ENCODE assay signal across 8 cellular contexts in genomic region chr15:43794269-43795037, GRCh38. TPM values are rescaled to one million over a fixed set of nuclear protein-coding genes. Genes with fewer than 3 reads are reported as not detected.
A peak's percentile ranks its signal among the peaks of the same experiment; 100 is the strongest.
DNase-seq lines count a peak whose midpoint lies in the region; ATAC-seq and TF ChIP-seq lines count a peak whose summit lies in the region.

No MANE protein-coding gene starts in this region.

- H3K27ac ChIP-seq in right atrium auricular region: peak overlapping the region; percentile 99

- DNase-seq in activated CD4-positive, alpha-beta T cell treated with anti-CD3 and anti-CD28 coated beads for 36 hours: no peak
- DNase-seq in activated CD4-positive, alpha-beta T cell treated with anti-CD3 and anti-CD28 coated beads for 1 hour: no peak
- DNase-seq in activated CD4-positive, alpha-beta memory T cell treated with anti-CD3 and anti-CD28 coated beads, Interleukin-2, amount 10 ng/mL, durations not matched to agents 7 days and 5 days: no peak
- DNase-seq in right atrium auricular region (ENCODE audit: low spot score) (no peak), COR-L47 (lab: John Stamatoyannopoulos, UW) (no peak), superior temporal gyrus (ENCODE audit: extremely low spot score) (no peak), NCI-H187 treated with DMSO at 0.1 percent for 48 hours (lab: John Stamatoyannopoulos, UW) (no peak)
- DNase-seq in stimulated activated naive CD8-positive, alpha-beta T cell treated with anti-CD3 and anti-CD28 coated beads, Interleukin-15, amount 100 ng/mL, for 72 hours: no peak

- no peaks in the 10 kb centered on the region for H3K27me3 ChIP-seq in right atrium auricular region

- H3K27ac Mint-ChIP-seq in activated CD4-positive, alpha-beta T cell treated with anti-CD3 and anti-CD28 coated beads for 36 hours: peak overlapping the region; percentile 97
- H3K27ac Mint-ChIP-seq in activated CD4-positive, alpha-beta memory T cell treated with anti-CD3 and anti-CD28 coated beads, Interleukin-2, amount 10 ng/mL, durations not matched to agents 7 days and 5 days: peak overlapping the region; percentile 44
- peak overlapping the region; percentile 83 to 84 for H3K27ac Mint-ChIP-seq in stimulated activated naive CD8-positive, alpha-beta T cell treated with anti-CD3 and anti-CD28 coated beads, Interleukin-15, amount 100 ng/mL, for 72 hours

- H3K36me3 Mint-ChIP-seq in activated CD4-positive, alpha-beta T cell treated with anti-CD3 and anti-CD28 coated beads for 36 hours (ENCODE audit: low read depth): peaks cover 62% of the 10 kb centered on the region
- H3K36me3 Mint-ChIP-seq in activated CD4-positive, alpha-beta memory T cell treated with anti-CD3 and anti-CD28 coated beads, Interleukin-2, amount 10 ng/mL, durations not matched to agents 7 days and 5 days (ENCODE audit: low read depth): peaks cover 67% of the 10 kb centered on the region

- intact Hi-C loops in activated CD4-positive, alpha-beta T cell treated with anti-CD3 and anti-CD28 coated beads for 36 hours (cut with DNase I, micrococcal nuclease): loop anchor here in 1 of 2 experiments (5.0 kb wide), 1 partner anchor 47 kb away; the partner anchor contains the start of gene PDIA3

- no peak for ATAC-seq in activated CD4-positive, alpha-beta T cell treated with anti-CD3 and anti-CD28 coated beads for 36 hours
- ATAC-seq in stimulated activated naive CD8-positive, alpha-beta T cell treated with anti-CD3 and anti-CD28 coated beads, Interleukin-15, amount 100 ng/mL, for 72 hours: no peak

- no peaks in the 10 kb centered on the region for H3K9me3 Mint-ChIP-seq in activated CD4-positive, alpha-beta T cell treated with anti-CD3 and anti-CD28 coated beads for 36 hours (ENCODE audit: low read depth)
- no peaks in the 10 kb centered on the region for H3K9me3 Mint-ChIP-seq in activated CD4-positive, alpha-beta memory T cell treated with anti-CD3 and anti-CD28 coated beads, Interleukin-2, amount 10 ng/mL, durations not matched to agents 7 days and 5 days
- H3K9me3 Mint-ChIP-seq in stimulated activated naive CD8-positive, alpha-beta T cell treated with anti-CD3 and anti-CD28 coated beads, Interleukin-15, amount 100 ng/mL, for 72 hours: no peaks in the 10 kb centered on the region

- no peaks in the 10 kb centered on the region for H3K27me3 Mint-ChIP-seq in activated CD4-positive, alpha-beta T cell treated with anti-CD3 and anti-CD28 coated beads for 36 hours
- no peaks in the 10 kb centered on the region for H3K27me3 Mint-ChIP-seq in activated CD4-positive, alpha-beta memory T cell treated with anti-CD3 and anti-CD28 coated beads, Interleukin-2, amount 10 ng/mL, durations not matched to agents 7 days and 5 days
- H3K27me3 Mint-ChIP-seq in stimulated activated naive CD8-positive, alpha-beta T cell treated with anti-CD3 and anti-CD28 coated beads, Interleukin-15, amount 100 ng/mL, for 72 hours: no peaks in the 10 kb centered on the region

- H3K4me3 ChIP-seq in right atrium auricular region: no peak overlapping the region

- no peak for TF ChIP-seq CTCF in right atrium auricular region (IDR thresholded peaks at IDR 0.05)

- H3K4me3 Mint-ChIP-seq in activated CD4-positive, alpha-beta T cell treated with anti-CD3 and anti-CD28 coated beads for 36 hours: peak overlapping the region; percentile 97
- peak overlapping the region; percentile 95 for H3K4me3 Mint-ChIP-seq in activated CD4-positive, alpha-beta memory T cell treated with anti-CD3 and anti-CD28 coated beads, Interleukin-2, amount 10 ng/mL, durations not matched to agents 7 days and 5 days
- peak overlapping the region; percentile 96 to 97 for H3K4me3 Mint-ChIP-seq in stimulated activated naive CD8-positive, alpha-beta T cell treated with anti-CD3 and anti-CD28 coated beads, Interleukin-15, amount 100 ng/mL, for 72 hours

- H3K9me3 ChIP-seq in right atrium auricular region: no peaks in the 10 kb centered on the region

- peaks cover 51% of the 10 kb centered on the region for H3K4me1 Mint-ChIP-seq in activated CD4-positive, alpha-beta T cell treated with anti-CD3 and anti-CD28 coated beads for 36 hours
- peaks cover 53% of the 10 kb centered on the region for H3K4me1 Mint-ChIP-seq in activated CD4-positive, alpha-beta memory T cell treated with anti-CD3 and anti-CD28 coated beads, Interleukin-2, amount 10 ng/mL, durations not matched to agents 7 days and 5 days
- H3K4me1 Mint-ChIP-seq in stimulated activated naive CD8-positive, alpha-beta T cell treated with anti-CD3 and anti-CD28 coated beads, Interleukin-15, amount 100 ng/mL, for 72 hours: peaks cover 56% of the 10 kb centered on the region

- H3K36me3 ChIP-seq in right atrium auricular region: peaks cover 50% of the 10 kb centered on the region

- POLR2A ChIA-PET in activated CD4-positive, alpha-beta T cell treated with anti-CD3 and anti-CD28 coated beads for 36 hours (lab: Charles Lee): interaction anchor here (2.1 kb wide), 1 partner anchor 10 kb away, joined by 5 read pairs; no protein-coding TSS in a partner anchor
- POLR2A ChIA-PET in activated CD4-positive, alpha-beta memory T cell treated with anti-CD3 and anti-CD28 coated beads, Interleukin-2, amount 10 ng/mL, durations not matched to agents 7 days and 5 days (lab: Charles Lee): interaction anchor here (1.0 to 12.2 kb wide), 6 partner anchors 9 to 45 kb away, joined by 3 to 163 read pairs (median 4); partner anchors contain the start of genes ELL3, MFAP1 and WDR76

- CTCF ChIA-PET in activated CD4-positive, alpha-beta T cell treated with anti-CD3 and anti-CD28 coated beads for 36 hours (lab: Charles Lee): interaction anchor here (0.6 to 1.0 kb wide), 5 partner anchors 19 to 30 kb away, joined by 3 to 4 read pairs (median 3); partner anchors contain the start of gene MFAP1
- CTCF ChIA-PET in activated CD4-positive, alpha-beta memory T cell treated with anti-CD3 and anti-CD28 coated beads, Interleukin-2, amount 10 ng/mL, durations not matched to agents 7 days and 5 days (lab: Charles Lee): interaction anchor here (0.9 kb wide), 1 partner anchor 30 kb away, joined by 4 read pairs; the partner anchor contains the start of gene MFAP1

- peaks cover 0 to 54% of the 10 kb centered on the region in 2 donors for H3K4me1 ChIP-seq in right atrium auricular region

RNA-seq across cellular contexts. Expression of gene SERF2, which starts 2.3 kb away (rescaled TPM):
- total RNA-seq in activated CD4-positive, alpha-beta T cell treated with anti-CD3 and anti-CD28 coated beads for 36 hours: 100 to 1,000 TPM; 710 to 718 TPM
- total RNA-seq in activated CD4-positive, alpha-beta memory T cell treated with anti-CD3 and anti-CD28 coated beads, Interleukin-2, amount 10 ng/mL, durations not matched to agents 7 days and 5 days: 100 to 1,000 TPM; 907 to 928 TPM
- 100 to 1,000 TPM; 651 to 803 TPM for total RNA-seq in right atrium auricular region

RNA-seq across cellular contexts. Expression of gene SERINC4, which starts 5.6 kb away (rescaled TPM):
- total RNA-seq in activated CD4-positive, alpha-beta T cell treated with anti-CD3 and anti-CD28 coated beads for 36 hours: under 1 TPM; 0.42 to 0.46 TPM
- under 1 TPM; 0.15 to 0.18 TPM for total RNA-seq in activated CD4-positive, alpha-beta memory T cell treated with anti-CD3 and anti-CD28 coated beads, Interleukin-2, amount 10 ng/mL, durations not matched to agents 7 days and 5 days
- total RNA-seq in right atrium auricular region: under 1 TPM in 1 of 2 donors, not detected in 1; 0.71 TPM

RNA-seq across cellular contexts. Expression of gene HYPK, which starts 5.9 kb away (rescaled TPM):
- 10 to 100 TPM; 14.0 to 16.4 TPM for total RNA-seq in activated CD4-positive, alpha-beta T cell treated with anti-CD3 and anti-CD28 coated beads for 36 hours
- 10 to 100 TPM; 14.3 to 14.4 TPM for total RNA-seq in activated CD4-positive, alpha-beta memory T cell treated with anti-CD3 and anti-CD28 coated beads, Interleukin-2, amount 10 ng/mL, durations not matched to agents 7 days and 5 days
- 10 to 100 TPM; 15.0 to 16.5 TPM for total RNA-seq in right atrium auricular region

RNA-seq across cellular contexts. Expression of gene ELL3, which starts 17.7 kb away (rescaled TPM):
- 1 to 10 TPM; 3.6 TPM for total RNA-seq in activated CD4-positive, alpha-beta T cell treated with anti-CD3 and anti-CD28 coated beads for 36 hours
- under 1 TPM; 0.25 to 0.33 TPM for total RNA-seq in activated CD4-positive, alpha-beta memory T cell treated with anti-CD3 and anti-CD28 coated beads, Interleukin-2, amount 10 ng/mL, durations not matched to agents 7 days and 5 days
- total RNA-seq in right atrium auricular region: 1 to 10 TPM; 2.4 to 2.6 TPM

RNA-seq across cellular contexts. Expression of gene MFAP1, which starts 30.0 kb away (rescaled TPM):
- 10 to 100 TPM; 51.3 to 56.2 TPM for total RNA-seq in activated CD4-positive, alpha-beta T cell treated with anti-CD3 and anti-CD28 coated beads for 36 hours
- 10 to 100 TPM; 34.4 to 37.3 TPM for total RNA-seq in activated CD4-positive, alpha-beta memory T cell treated with anti-CD3 and anti-CD28 coated beads, Interleukin-2, amount 10 ng/mL, durations not matched to agents 7 days and 5 days
- total RNA-seq in right atrium auricular region: 10 to 100 TPM; 12.3 to 16.6 TPM

Comparison
In these comparisons a context has a peak if more than half of its experiments do, and no peak if none do; other contexts are left out.
1. H3K27ac Mint-ChIP-seq: peak in every context shown above with its lines; median percentile 97 in activated CD4-positive, alpha-beta T cell treated with anti-CD3 and anti-CD28 coated beads for 36 hours; 84 in stimulated activated naive CD8-positive, alpha-beta T cell treated with anti-CD3 and anti-CD28 coated beads, Interleukin-15, amount 100 ng/mL, for 72 hours; 44 in activated CD4-positive, alpha-beta memory T cell treated with anti-CD3 and anti-CD28 coated beads, Interleukin-2, amount 10 ng/mL, durations not matched to agents 7 days and 5 days.